1 cellular context compared by ENCODE assay signal in genomic region chr18:11905613-11906012, GRCh38.
TF ChIP-seq lines count a peak whose summit lies in the region.

No MANE protein-coding gene starts in this region.

TF ChIP-seq in HEK293, 187 proteins besides CTCF, POLR2A, EP300 and RAD21:
- TF ChIP-seq PRDM2 (tag by site-specific recombination; IDR thresholded peaks at IDR 0.05; ENCODE audit: borderline replicate concordance): no peak
- TF ChIP-seq ZIC2 (tag by site-specific recombination; IDR thresholded peaks at IDR 0.05): peak; percentile 54
- no peak for TF ChIP-seq TCF7L2 (IDR thresholded peaks at IDR 0.05; ENCODE audit: borderline replicate concordance, low read depth, low read length)
- TF ChIP-seq GLIS1 (tag by site-specific recombination; IDR thresholded peaks at IDR 0.05): 0 out of 2 replicates have a peak, but pooled peaks have one; percentile 37
- TF ChIP-seq ZFP69B (tag by site-specific recombination; IDR thresholded peaks at IDR 0.05): no peak
